Comparison of ENCODE assay signal across 9 cellular contexts in the genomic region with DNA sequence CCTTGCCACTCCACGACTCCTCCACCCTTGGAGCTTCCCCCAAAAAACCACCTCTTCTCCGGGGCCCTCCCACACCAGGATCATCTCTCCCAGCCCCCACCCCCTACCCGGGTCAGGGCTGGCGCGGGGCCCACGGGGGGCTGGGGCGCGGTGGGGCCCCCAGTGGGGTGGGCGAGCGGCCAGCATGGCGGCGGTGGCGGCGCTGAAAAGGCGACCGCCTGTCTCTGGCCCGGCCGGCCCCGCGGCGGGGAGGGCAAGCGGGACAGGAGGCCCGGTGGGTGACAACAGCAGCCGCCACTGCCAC. TPM values are rescaled to one million over a fixed set of nuclear protein-coding genes. Genes with fewer than 3 reads are reported as not detected.
DNase-seq lines count a peak whose midpoint lies in the region; TF ChIP-seq lines count a peak whose summit lies in the region.
"Had no signal": no experiment of that assay in that cellular context is flagged by ENCODE, and none has a peak within 500 bp of the region (broad histone marks: within the 10 kb centered on the region; RNA-seq: fewer than 3 reads in every experiment).

No MANE protein-coding gene starts in this region.

- peak overlapping the region; percentile 63 for H3K4me2 ChIP-seq in MM.1S (ENCODE audit: low read depth, low read length)

- H3K9me2 ChIP-seq in MM.1S (replicated peaks; ENCODE audit: insufficient read depth, low read length): no peaks in the 10 kb centered on the region

- H3K27me3 ChIP-seq in CD8-positive, alpha-beta memory T cell (ENCODE audit: insufficient read depth, low read length, poor library complexity, severe bottlenecking): no peaks in the 10 kb centered on the region
- H3K27me3 ChIP-seq in MM.1S (replicated peaks; ENCODE audit: insufficient read depth, low read length) (no peaks in the 10 kb centered on the region), endodermal cell (ENCODE audit: control insufficient read depth, insufficient read depth, low read length, poor library complexity, severe bottlenecking) (no peaks in the 10 kb centered on the region)

- H3K4me3 Mint-ChIP-seq in CD8-positive, alpha-beta memory T cell: peak overlapping the region; percentile 80 to 91 (median 85)
- H3K4me3 Mint-ChIP-seq in endodermal cell: peak overlapping the region; percentile 79
- peak overlapping the region; percentile 83 for H3K4me3 Mint-ChIP-seq in osteocyte (ENCODE audit: unreplicated experiment)

- H3K4me1 Mint-ChIP-seq in CD8-positive, alpha-beta memory T cell: peaks cover 35 to 49% (median 37%) of the 10 kb centered on the region in 3 donors
- H3K4me1 Mint-ChIP-seq in endodermal cell (peaks cover 17% of the 10 kb centered on the region), osteocyte (ENCODE audit: unreplicated experiment) (peaks cover 19% of the 10 kb centered on the region)

- H3K36me3 Mint-ChIP-seq in CD8-positive, alpha-beta memory T cell: peaks cover 16 to 70% (median 18%) of the 10 kb centered on the region in 3 donors
- H3K36me3 Mint-ChIP-seq in endodermal cell (ENCODE audit: low read depth): peaks cover 67% of the 10 kb centered on the region
- peaks cover 40% of the 10 kb centered on the region for H3K36me3 Mint-ChIP-seq in osteocyte (ENCODE audit: unreplicated experiment)

- peaks cover 38% of the 10 kb centered on the region for H3K36me3 ChIP-seq in CD8-positive, alpha-beta memory T cell (ENCODE audit: insufficient read depth, low read length)
- H3K36me3 ChIP-seq in MM.1S (replicated peaks; ENCODE audit: insufficient read depth, low read length) (peaks cover 18% of the 10 kb centered on the region), endodermal cell (ENCODE audit: control insufficient read depth, insufficient read depth, low read length) (peaks cover 74% of the 10 kb centered on the region)

- CTCF ChIA-PET in CD8-positive, alpha-beta memory T cell (lab: Charles Lee): interaction anchor here (1.0 to 2.1 kb wide), 6 partner anchors 8 to 137 kb away, joined by 3 to 27 read pairs (median 6); partner anchors contain the start of genes FBL and PSMC4

- H3K27me3 Mint-ChIP-seq in CD8-positive, alpha-beta memory T cell: no peaks in the 10 kb centered on the region
- no peaks in the 10 kb centered on the region for H3K27me3 Mint-ChIP-seq in endodermal cell (ENCODE audit: insufficient read depth)
- no peaks in the 10 kb centered on the region for H3K27me3 Mint-ChIP-seq in osteocyte (ENCODE audit: unreplicated experiment)

- no peak for TF ChIP-seq CTCF in MM.1S (IDR thresholded peaks at IDR 0.05; ENCODE audit: low read length)
- TF ChIP-seq CTCF in endodermal cell (conservative IDR thresholded peaks at IDR 0.05): no peak
- no peak for TF ChIP-seq CTCF in osteocyte (IDR thresholded peaks at IDR 0.05)

- no peaks in the 10 kb centered on the region for H3K9me3 Mint-ChIP-seq in CD8-positive, alpha-beta memory T cell
- no peaks in the 10 kb centered on the region for H3K9me3 Mint-ChIP-seq in endodermal cell
- H3K9me3 Mint-ChIP-seq in osteocyte (ENCODE audit: unreplicated experiment): no peaks in the 10 kb centered on the region

- POLR2A ChIA-PET in CD8-positive, alpha-beta memory T cell (lab: Charles Lee): interaction anchor here (0.6 to 1.7 kb wide), 6 partner anchors 9 to 452 kb away, joined by 3 to 26 read pairs (median 8); partner anchors contain the start of genes FBL, PSMC4, RPS16 and ZNF546

- H3K9me3 ChIP-seq in CD8-positive, alpha-beta memory T cell (ENCODE audit: low read length): no peaks in the 10 kb centered on the region
- no peaks in the 10 kb centered on the region for H3K9me3 ChIP-seq in MM.1S (replicated peaks; ENCODE audit: insufficient read depth, low read length)
- H3K9me3 ChIP-seq in endodermal cell (ENCODE audit: control insufficient read depth, low read length): no peaks in the 10 kb centered on the region

- WGBS in endodermal cell (ENCODE audit: insufficient coverage in 1 of 2, insufficient read length in 1 of 2), 2 experiments: 4 to 20% methylated on average over 1 to 24 of the region's 24 CpGs

- H3K9ac ChIP-seq in MM.1S (ENCODE audit: low read length) (peak overlapping the region; percentile 74), endodermal cell (ENCODE audit: extremely low read depth, low read length, poor library complexity, severe bottlenecking) (peak overlapping the region; percentile 99)

- peaks cover 19% of the 10 kb centered on the region for H3K4me1 ChIP-seq in CD8-positive, alpha-beta memory T cell (ENCODE audit: insufficient read depth, low read length)
- H3K4me1 ChIP-seq in MM.1S (ENCODE audit: low read length): peaks cover 7% of the 10 kb centered on the region; the same call in 1 of the 2 replicates
- no peaks in the 10 kb centered on the region for H3K4me1 ChIP-seq in endodermal cell (ENCODE audit: control insufficient read depth, insufficient read depth, low read length)

- H3K27ac Mint-ChIP-seq in CD8-positive, alpha-beta memory T cell: peak overlapping the region; percentile 70 to 96 (median 94)
- H3K27ac Mint-ChIP-seq in endodermal cell (peak overlapping the region; percentile 77), osteocyte (ENCODE audit: unreplicated experiment) (peak overlapping the region; percentile 71)

- no peaks in the 10 kb centered on the region for H4K20me1 ChIP-seq in MM.1S (ENCODE audit: insufficient read depth, low read length)

- peaks cover 14% of the 10 kb centered on the region for H3F3A ChIP-seq in MM.1S (ENCODE audit: insufficient read depth, low read length)

- H3K4me3 ChIP-seq in CD8-positive, alpha-beta memory T cell (ENCODE audit: low read length): peak overlapping the region; percentile 96
- H3K4me3 ChIP-seq in MM.1S (ENCODE audit: low read length) (peak overlapping the region; percentile 76), endodermal cell (ENCODE audit: low read length) (peak overlapping the region; percentile 89)

- no peak for DNase-seq in CD8-positive, alpha-beta memory T cell
- no peak for DNase-seq in MM.1S
- no peak for DNase-seq in endodermal cell
- no peak for DNase-seq in osteocyte (ENCODE audit: extremely low spot score, unreplicated experiment)
- no peak for DNase-seq in NCI-H2029 treated with DMSO at 0.1 percent for 48 hours (lab: John Stamatoyannopoulos, UW)
- no peak for DNase-seq in NK-92 treated with Interleukin-12 subunit alpha and Interleukin-12 subunit beta, amount 100 ng/mL, for 24 hours (lab: John Stamatoyannopoulos, UW)
- no peak for DNase-seq in hypothalamus (lab: John Stamatoyannopoulos, UW)
- DNase-seq in OCI-M2 (lab: John Stamatoyannopoulos, UW; ENCODE audit: unreplicated experiment): no peak

- no peak overlapping the region for H2AFZ ChIP-seq in MM.1S (ENCODE audit: low read length)

- H3K27ac ChIP-seq in CD8-positive, alpha-beta memory T cell (ENCODE audit: low read depth, low read length): peak overlapping the region; percentile 97
- H3K27ac ChIP-seq in MM.1S (ENCODE audit: low read length) (peak overlapping the region; percentile 72; the same call in 1 of the 2 replicates), endodermal cell (ENCODE audit: low read depth, low read length) (peak overlapping the region; percentile 100)

- H3K79me2 ChIP-seq in MM.1S (ENCODE audit: low read length): peaks cover 24% of the 10 kb centered on the region

RNA-seq across cellular contexts. Expression of gene DYRK1B, which starts 0.8 kb away (rescaled TPM):
- total RNA-seq in CD8-positive, alpha-beta memory T cell: 1 to 10 TPM; 7.9 to 9.1 TPM
- polyA plus RNA-seq in CD8-positive, alpha-beta memory T cell: 15.3 TPM
- 10 to 100 TPM; 21.8 to 37.7 TPM for total RNA-seq in endodermal cell
- 32.8 TPM for polyA plus RNA-seq in endodermal cell (2013, experiment 1 of 2)
- polyA plus RNA-seq in endodermal cell (2013, experiment 2 of 2): 27.3 TPM
- 31.7 and 34.0 TPM in 2 replicates for total RNA-seq in osteocyte

RNA-seq across cellular contexts. Expression of gene FBL, which starts 13.1 kb away (rescaled TPM):
- total RNA-seq in CD8-positive, alpha-beta memory T cell: 100 to 1,000 TPM; 661 to 682 TPM
- 182 TPM for polyA plus RNA-seq in CD8-positive, alpha-beta memory T cell
- total RNA-seq in endodermal cell: 100 to 1,000 TPM; 356 to 387 TPM
- 327 TPM for polyA plus RNA-seq in endodermal cell (2013, experiment 1 of 2)
- 284 TPM for polyA plus RNA-seq in endodermal cell (2013, experiment 2 of 2)
- total RNA-seq in osteocyte: 161 and 172 TPM in 2 replicates

RNA-seq across cellular contexts. Expression of gene LEUTX, which starts 54.5 kb away (rescaled TPM):
- not detected for total RNA-seq in CD8-positive, alpha-beta memory T cell
- not detected for polyA plus RNA-seq in CD8-positive, alpha-beta memory T cell
- total RNA-seq in endodermal cell: not detected
- polyA plus RNA-seq in endodermal cell (2013, experiment 1 of 2): not detected
- not detected for polyA plus RNA-seq in endodermal cell (2013, experiment 2 of 2)
- not detected in 2 replicates for total RNA-seq in osteocyte
- polyA plus RNA-seq: adipose tissue had no signal
